23 cellular contexts compared by ENCODE assay signal in the genomic region with DNA sequence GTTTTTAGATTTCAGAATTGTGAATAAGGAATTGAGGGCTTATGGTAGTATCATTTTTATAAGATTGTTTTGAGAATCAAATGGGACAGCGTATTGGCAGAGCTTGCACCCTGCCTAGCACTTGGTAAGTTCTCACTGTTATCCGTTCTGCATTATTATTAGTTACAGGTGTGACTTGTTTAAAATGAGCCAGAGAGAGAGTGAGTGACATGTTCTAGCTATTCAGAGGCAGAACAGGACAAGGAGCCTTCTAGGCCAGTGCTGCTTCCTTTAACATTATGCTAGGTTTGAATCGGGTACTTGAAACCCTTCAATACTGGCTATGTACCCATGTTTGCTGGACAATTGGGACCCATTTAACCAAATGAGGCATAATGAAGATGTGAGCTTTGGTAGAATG.
"Had no signal": no experiment of that assay in that cellular context is flagged by ENCODE, and none has a peak within 500 bp of the region (broad histone marks: within the 10 kb centered on the region; RNA-seq: fewer than 3 reads in every experiment).

No MANE protein-coding gene starts in this region.

- FAIRE-seq: kidney, small intestine, urothelium cell line had no signal

- H3K27ac ChIP-seq: colonic mucosa, epithelial cell of prostate, left lung, lower lobe of right lung, prostate gland, right lobe of liver, thoracic aorta, tibial nerve, upper lobe of left lung had no signal

- H3K36me3 ChIP-seq: colonic mucosa, left lung, lower lobe of right lung, prostate gland, right lobe of liver, thoracic aorta, tibial nerve, upper lobe of left lung had no signal

- H3K27me3 ChIP-seq: colonic mucosa, left lung, right lobe of liver, tibial nerve, upper lobe of left lung had no signal

- H3K9me3 ChIP-seq: colonic mucosa, left lung, lower lobe of right lung, prostate gland, right lobe of liver, thoracic aorta, tibial nerve, upper lobe of left lung had no signal

- H3K4me1 ChIP-seq: colonic mucosa, left lung, lower lobe of right lung, prostate gland, right lobe of liver, tibial nerve, upper lobe of left lung had no signal

- DNase-seq: colonic mucosa; effector CD8-positive, alpha-beta T cell; endodermal cell; foreskin fibroblast; glutamatergic neuron; kidney; left lung; lower lobe of right lung; naive thymus-derived CD8-positive, alpha-beta T cell; nephron progenitor cell; nucleus accumbens; right lobe of liver; small intestine; stimulated activated CD4-positive, alpha-beta T cell treated with anti-CD3 and anti-CD28 coated beads, Interleukin-15, amount 100 ng/mL, for 24 hours; stimulated activated CD4-positive, alpha-beta T cell treated with anti-CD3 and anti-CD28 coated beads, Interleukin-2, amount 100 ng/mL, for 48 hours; stimulated activated naive B cell treated with anti-CD40 and anti-IgM and Interleukin-4, amounts not matched to agents 10 μg/mL and 1 μg/mL and 100 μg/mL, for 72 hours; upper lobe of left lung had no signal

- ATAC-seq: esophagus mucosa; left lung; lower lobe of right lung; naive thymus-derived CD8-positive, alpha-beta T cell; right lobe of liver; stimulated activated naive B cell treated with anti-CD40 and anti-IgM and Interleukin-4, amounts not matched to agents 10 μg/mL and 1 μg/mL and 100 μg/mL, for 72 hours had no signal

- H3K4me3 ChIP-seq: colonic mucosa, left lung, lower lobe of right lung, prostate gland, right lobe of liver, thoracic aorta, tibial nerve, upper lobe of left lung had no signal
